2 cellular contexts compared by ENCODE assay signal in genomic region chr20:57229490-57229889, GRCh38.
TF ChIP-seq lines count a peak whose summit lies in the region.

No MANE protein-coding gene starts in this region.

TF ChIP-seq in K562, 482 proteins besides CTCF, POLR2A, EP300 and RAD21:
- TF ChIP-seq EWSR1 (IDR thresholded peaks at IDR 0.05; ENCODE audit: borderline replicate concordance, low read depth, partially characterized antibody) (peak; percentile 23), HMG20B (CRISPR knock-in tag; IDR thresholded peaks at IDR 0.05) (no peak), ATF7 (IDR thresholded peaks at IDR 0.05) (no peak), MNT (conservative IDR thresholded peaks at IDR 0.05) (no peak)

TF ChIP-seq in HEK293T, 16 proteins besides CTCF, POLR2A, EP300 and RAD21:
- TF ChIP-seq FOXK2 (IDR thresholded peaks at IDR 0.05) (no peak), TARDBP (IDR thresholded peaks at IDR 0.05) (no peak), CTBP1 (IDR thresholded peaks at IDR 0.05; ENCODE audit: borderline replicate concordance) (no peak), ELF4 (IDR thresholded peaks at IDR 0.05) (no peak), L3MBTL2 (conservative IDR thresholded peaks at IDR 0.05) (no peak)
